Comparison of ENCODE assay signal across 1 cellular context in genomic region chr12:68189766-68190700, GRCh38.
TF ChIP-seq lines count a peak whose summit lies in the region.

No MANE protein-coding gene starts in this region.

TF ChIP-seq in K562, 482 proteins besides CTCF, POLR2A, EP300 and RAD21:
- peak; percentile 31; the same call in 1 of the 2 replicates for TF ChIP-seq ATF3 (IDR thresholded peaks at IDR 0.05)
- TF ChIP-seq ATF3 (CRISPR knock-in tag; conservative IDR thresholded peaks at IDR 0.05) = no peak
- TF ChIP-seq FOSL1 (tag; conservative IDR thresholded peaks at IDR 0.05) = peak; percentile 54
- no peak for TF ChIP-seq ESRRB (CRISPR knock-in tag; IDR thresholded peaks at IDR 0.05; ENCODE audit: borderline replicate concordance)
- no peak for TF ChIP-seq JUND (IDR thresholded peaks at IDR 0.05; ENCODE audit: borderline replicate concordance, low read depth, low read length)
- TF ChIP-seq JUND (tag; IDR thresholded peaks at IDR 0.05; ENCODE audit: borderline replicate concordance, low read depth, low read length) = 0 out of 3 replicates have a peak, but pooled peaks have one; percentile 64
